In the genomic region with DNA sequence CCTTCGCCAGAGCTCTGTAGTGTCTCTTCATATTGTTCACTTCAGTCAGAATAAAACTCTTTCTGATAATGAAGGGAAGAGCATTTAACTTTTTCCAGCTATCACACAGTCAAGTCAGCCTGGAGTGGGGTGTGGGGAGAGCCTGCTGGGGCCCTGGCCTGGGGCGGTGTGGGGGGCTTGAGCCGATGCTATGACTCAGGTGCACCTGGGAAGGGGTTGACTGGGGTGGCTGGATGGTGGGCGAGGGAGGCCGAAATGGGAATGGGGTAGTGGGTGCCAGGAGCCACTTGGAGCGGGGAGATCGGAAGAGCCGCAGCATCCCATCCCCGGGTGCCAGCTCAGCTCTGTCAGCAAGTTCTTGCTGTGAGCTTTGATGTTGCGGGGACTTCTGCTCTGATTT, we compare ENCODE assay signal across 24 cellular contexts.
"Had no signal": no experiment of that assay in that cellular context is flagged by ENCODE, and none has a peak within 500 bp of the region (broad histone marks: within the 10 kb centered on the region; RNA-seq: fewer than 3 reads in every experiment).

No MANE protein-coding gene starts in this region.

- H3K4me1 ChIP-seq: pancreas, prostate gland, suprapubic skin, tibial artery, upper lobe of right lung, uterus had no signal

- H3K9me3 ChIP-seq: neutrophil, pancreas, prostate gland, right atrium auricular region, spleen, suprapubic skin, testis, tibial artery, transverse colon, upper lobe of right lung, uterus had no signal

- H3K27ac ChIP-seq: neutrophil, pancreas, prostate gland, right atrium auricular region, skin epidermis, spleen, suprapubic skin, testis, tibial artery, transverse colon, upper lobe of right lung, uterus had no signal

- H3K4me2 ChIP-seq: smooth muscle cell had no signal

- FAIRE-seq: pancreas had no signal

- H3K4me3 ChIP-seq: pancreas, prostate gland, right atrium auricular region, skin epidermis, smooth muscle cell, spleen, suprapubic skin, testis, tibial artery, transverse colon, upper lobe of right lung, uterus had no signal

- H3K36me3 ChIP-seq: neutrophil, pancreas, prostate gland, right atrium auricular region, spleen, suprapubic skin, tibial artery, transverse colon, upper lobe of right lung, uterus had no signal

- H3K27me3 ChIP-seq: neutrophil, pancreas, right atrium auricular region, testis, transverse colon, upper lobe of right lung, uterus had no signal

- DNase-seq: natural killer cell; nucleus accumbens; pancreas; spleen; stimulated activated CD4-positive, alpha-beta T cell treated with anti-CD3 and anti-CD28 coated beads, Interleukin-12 subunit alpha, Interleukin-12 subunit beta, amount 100 ng/mL, for 4 hours; stimulated activated CD4-positive, alpha-beta T cell treated with anti-CD3 and anti-CD28 coated beads, Interleukin-1b, Interleukin-23, amount 100 ng/mL, for 48 hours; stimulated activated CD4-positive, alpha-beta T cell treated with anti-CD3 and anti-CD28 coated beads, Interleukin-4, amount 100 ng/mL, for 1 hour; stimulated activated CD4-positive, alpha-beta T cell treated with anti-CD3 and anti-CD28 coated beads, Interleukin-4, amount 100 ng/mL, for 4 hours; stimulated activated CD8-positive, alpha-beta memory T cell treated with anti-CD3 and anti-CD28 coated beads, Interleukin-4, amount 100 ng/mL, for 48 hours; stimulated activated naive CD4-positive, alpha-beta T cell; stimulated activated naive CD8-positive, alpha-beta T cell treated with anti-CD3 and anti-CD28 coated beads, Interleukin-15, amount 100 ng/mL, for 72 hours; stimulated activated naive CD8-positive, alpha-beta T cell treated with anti-CD3 and anti-CD28 coated beads, Interleukin-15, Interleukin-2, amounts not matched to agents 100 U/mL and 50 U/mL, for 24 hours; substantia nigra; testis; tibial artery; transverse colon; upper lobe of right lung; uterus had no signal
